ENCODE assay signal across 8 cellular contexts in the genomic region with DNA sequence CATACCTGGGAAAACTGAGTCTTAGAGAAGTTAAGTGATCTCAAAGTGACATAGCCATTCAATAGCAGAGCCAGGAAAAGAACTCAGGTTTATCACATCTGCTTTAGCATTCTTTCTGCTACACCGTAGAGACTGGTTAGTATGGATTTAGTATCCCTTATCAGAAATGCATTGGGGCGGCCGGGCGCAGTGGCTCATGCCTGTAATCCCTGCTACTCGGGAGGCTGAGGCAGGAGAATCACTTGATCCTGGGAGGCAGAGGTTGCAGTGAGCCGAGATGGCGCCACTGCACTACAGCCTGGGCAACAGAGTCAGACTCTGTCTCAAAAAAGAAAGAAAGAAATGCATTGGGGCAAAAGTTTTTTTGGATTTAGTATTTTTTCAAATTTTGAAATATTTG. TPM values are rescaled to one million over a fixed set of nuclear protein-coding genes. Genes with fewer than 3 reads are reported as not detected.
A peak's percentile ranks its signal among the peaks of the same experiment; 100 is the strongest.
DNase-seq lines count a peak whose midpoint lies in the region; ATAC-seq, FAIRE-seq and TF ChIP-seq lines count a peak whose summit lies in the region.
"Not testable (repeated sequence)": the region's sequence is repeated elsewhere in the genome, so short reads cannot be mapped to it uniquely, and the experiment has no call there.
"Had no signal": no experiment of that assay in that cellular context is flagged by ENCODE, and none has a peak within 500 bp of the region (broad histone marks: within the 10 kb centered on the region; RNA-seq: fewer than 3 reads in every experiment).

No MANE protein-coding gene starts in this region.

- BruUV-seq in HCT116 (replicated peaks; lab: Mats Ljungman, UMichigan): not testable (repeated sequence)

- RAD21 ChIA-PET in HCT116 (lab: Charles Lee; ENCODE audit: low non-redundant PET in 1 of 2, low total read pairs in 2 of 2, uncharacterized antibody in 2 of 2, unreplicated experiment in 2 of 2): not testable (repeated sequence)

- POLR2A ChIA-PET in A549 (lab: Yijun Ruan, JAX): interaction anchor here (2.3 kb wide), 1 partner anchor 31 kb away, joined by 8 read pairs; the partner anchor contains the start of genes BET1L and RIC8A
- POLR2A ChIA-PET in HCT116 (lab: Charles Lee); SK-N-SH (lab: Yijun Ruan, JAX): not testable (repeated sequence)

- not testable (repeated sequence) for H2AFZ ChIP-seq in HCT116 (ENCODE audit: low read depth, low read length, poor library complexity, severe bottlenecking); SK-N-SH (ENCODE audit: low read depth); neural progenitor cell (replicated peaks)

- H3F3A ChIP-seq in SK-N-SH (replicated peaks; ENCODE audit: insufficient read depth): not testable (repeated sequence)
- peaks cover 12% of the 10 kb centered on the region for H3F3A ChIP-seq in neural progenitor cell (ENCODE audit: low read depth)

- not testable (repeated sequence) for FAIRE-seq in A549 (lab: Jason Lieb, UNC)

- peaks cover 17% of the 10 kb centered on the region; the same call in 2 of the 3 replicates for H3K4me1 ChIP-seq in A549
- H3K4me1 ChIP-seq in HCT116 (ENCODE audit: control insufficient read depth in 1 of 2, insufficient read depth in 2 of 2, low read length in 2 of 2): peaks cover 6 to 20% of the 10 kb centered on the region in 2 experiments; a peak in 3 of 4 replicates
- H3K4me1 ChIP-seq in SK-N-SH (ENCODE audit: control insufficient read depth in 1 of 2, insufficient read depth in 2 of 2, low read depth in 1 of 2, low read length in 1 of 2): not testable (repeated sequence)
- peaks cover 12% of the 10 kb centered on the region for H3K4me1 ChIP-seq in neural progenitor cell

- not testable (repeated sequence) for H3K9me3 ChIP-seq in A549; HCT116 (ENCODE audit: control insufficient read depth in 1 of 2, insufficient read depth in 1 of 2, low read depth in 1 of 2, low read length in 2 of 2); SK-N-SH; neural progenitor cell (ENCODE audit: low read depth)

- H3K27ac Mint-ChIP-seq in activated naive CD4-positive, alpha-beta T cell treated with anti-CD3 and anti-CD28 coated beads for 36 hours: peak overlapping the region; percentile 19
- not testable (repeated sequence) for H3K27ac Mint-ChIP-seq in neural progenitor cell

- not testable (repeated sequence) for H4K20me1 ChIP-seq in HCT116 (ENCODE audit: insufficient read depth); SK-N-SH (ENCODE audit: insufficient read depth)
- H4K20me1 ChIP-seq in neural progenitor cell (ENCODE audit: low read depth): peaks cover 11% of the 10 kb centered on the region

- DNase-seq in A549 (ENCODE audit: low read depth in 1 of 2, low spot score in 1 of 2); HCT116 (ENCODE audit: low read depth, low spot score); SK-N-SH; activated naive CD4-positive, alpha-beta T cell treated with anti-CD3 and anti-CD28 coated beads for 36 hours; fibroblast of the aortic adventitia (ENCODE audit: low read depth); neural progenitor cell (ENCODE audit: low spot score): not testable (repeated sequence)

- H3K27me3 Mint-ChIP-seq in activated naive CD4-positive, alpha-beta T cell treated with anti-CD3 and anti-CD28 coated beads for 36 hours (ENCODE audit: low read depth); neural progenitor cell (ENCODE audit: insufficient read depth, low read depth): not testable (repeated sequence)

- H3K9me2 ChIP-seq in HCT116 (ENCODE audit: insufficient read depth); SK-N-SH: not testable (repeated sequence)

- H3K4me1 Mint-ChIP-seq in activated naive CD4-positive, alpha-beta T cell treated with anti-CD3 and anti-CD28 coated beads for 36 hours (ENCODE audit: low read depth): peaks cover 52% of the 10 kb centered on the region
- peaks cover 23% of the 10 kb centered on the region for H3K4me1 Mint-ChIP-seq in neural progenitor cell

- ATAC-seq in A549, HCT116: not testable (repeated sequence)

- peaks cover 69% of the 10 kb centered on the region for H3K79me2 ChIP-seq in HCT116 (ENCODE audit: insufficient read depth, low read length)
- H3K79me2 ChIP-seq in SK-N-SH (ENCODE audit: insufficient read depth): peaks cover 81% of the 10 kb centered on the region
- peaks cover 46% of the 10 kb centered on the region for H3K79me2 ChIP-seq in neural progenitor cell (ENCODE audit: low read depth)

- peak overlapping the region; percentile 99 for H3K4me2 ChIP-seq in A549
- peak overlapping the region; percentile 83 for H3K4me2 ChIP-seq in HCT116 (ENCODE audit: low read length)
- H3K4me2 ChIP-seq in SK-N-SH: peak overlapping the region; percentile 93
- peak overlapping the region; percentile 98 for H3K4me2 ChIP-seq in neural progenitor cell

- not testable (repeated sequence) for H3K9me3 Mint-ChIP-seq in activated naive CD4-positive, alpha-beta T cell treated with anti-CD3 and anti-CD28 coated beads for 36 hours; neural progenitor cell

- not testable (repeated sequence) for TF ChIP-seq EP300 in A549 (IDR thresholded peaks at IDR 0.05); SK-N-SH (IDR thresholded peaks at IDR 0.05; ENCODE audit: borderline replicate concordance in 1 of 2, low read depth in 1 of 2, low read length in 1 of 2)

- H3K27me3 ChIP-seq in HCT116 (ENCODE audit: insufficient read depth, low read length); SK-N-SH (ENCODE audit: insufficient read depth); neural progenitor cell: not testable (repeated sequence)

- H3K4me3 Mint-ChIP-seq in activated naive CD4-positive, alpha-beta T cell treated with anti-CD3 and anti-CD28 coated beads for 36 hours: peak overlapping the region; percentile 85
- peak overlapping the region; percentile 97 for H3K4me3 Mint-ChIP-seq in neural progenitor cell

- not testable (repeated sequence) for TF ChIP-seq RAD21 in A549 (conservative IDR thresholded peaks at IDR 0.05 in 1 of 2, IDR thresholded peaks at IDR 0.05 in 1 of 2); HCT116 (IDR thresholded peaks at IDR 0.05; ENCODE audit: low read depth); SK-N-SH (IDR thresholded peaks at IDR 0.05; ENCODE audit: low read length)

- not testable (repeated sequence) for H3K4me3 ChIP-seq in A549, neural progenitor cell
- H3K4me3 ChIP-seq in HCT116 (replicated peaks in 1 of 2; ENCODE audit: low read depth in 1 of 2, low read length in 2 of 2) (peak overlapping the region; percentile 76 to 87), SK-N-SH (ENCODE audit: low read depth in 2 of 2, low read length in 1 of 2) (peak overlapping the region in 1 of 2 experiments; percentile 95; a peak in 1 of 4 replicates), fibroblast of the aortic adventitia (ENCODE audit: low read depth, low read length) (peak overlapping the region; percentile 23)

- H3K9ac ChIP-seq in HCT116 (ENCODE audit: low read length) (peak overlapping the region; percentile 82), SK-N-SH (peak overlapping the region; percentile 94; the same call in 1 of the 2 replicates)
- H3K9ac ChIP-seq in neural progenitor cell: not testable (repeated sequence)

- 87% methylated on average over 7 of the region's 7 CpGs for WGBS in A549 (ENCODE audit: missing lambda C conversion rate)
- 91% methylated on average over 6 of the region's 7 CpGs for WGBS in SK-N-SH (ENCODE audit: low lambda C conversion rate)

- TF ChIP-seq CTCF in A549 (IDR thresholded peaks at IDR 0.05); HCT116 (IDR thresholded peaks at IDR 0.05 in 2 of 3, conservative IDR thresholded peaks at IDR 0.05 in 1 of 3; ENCODE audit: borderline replicate concordance in 1 of 3, insufficient read depth in 1 of 3, low read depth in 2 of 3, low read length in 2 of 3); SK-N-SH (IDR thresholded peaks at IDR 0.05); fibroblast of the aortic adventitia (IDR thresholded peaks at IDR 0.05; ENCODE audit: insufficient read depth, low read length); neural progenitor cell (IDR thresholded peaks at IDR 0.05): not testable (repeated sequence)

- H3K36me3 ChIP-seq in HCT116 (ENCODE audit: control insufficient read depth in 1 of 2, insufficient read depth in 2 of 2, low read length in 2 of 2): peaks cover 24 to 34% of the 10 kb centered on the region in 2 experiments; a peak in 3 of 4 replicates
- H3K36me3 ChIP-seq in SK-N-SH (replicated peaks in 1 of 2; ENCODE audit: control insufficient read depth in 1 of 2, insufficient read depth in 2 of 2, low read length in 1 of 2): peaks cover 32 to 33% of the 10 kb centered on the region in 2 experiments
- not testable (repeated sequence) for H3K36me3 ChIP-seq in neural progenitor cell

- TF ChIP-seq POLR2A in A549 (IDR thresholded peaks at IDR 0.05; ENCODE audit: low read length); HCT116 (IDR thresholded peaks at IDR 0.05; ENCODE audit: borderline replicate concordance, extremely low read depth, insufficient read depth, insufficient read length): not testable (repeated sequence)

- H3K36me3 Mint-ChIP-seq in activated naive CD4-positive, alpha-beta T cell treated with anti-CD3 and anti-CD28 coated beads for 36 hours (ENCODE audit: low read depth): peaks cover 28% of the 10 kb centered on the region
- H3K36me3 Mint-ChIP-seq in neural progenitor cell: peaks cover 13% of the 10 kb centered on the region

- CTCF ChIA-PET in A549 (lab: Yijun Ruan, JAX): interaction anchor here (1.4 to 4.8 kb wide), 3 partner anchors 13 to 209 kb away, joined by 7 to 40 read pairs (median 17); no protein-coding TSS in a partner anchor
- CTCF ChIA-PET in HCT116 (lab: Charles Lee): interaction anchor here (1.3 kb wide), 2 partner anchors 12 to 118 kb away, joined by 3 read pairs; no protein-coding TSS in a partner anchor
- CTCF ChIA-PET in SK-N-SH (lab: Yijun Ruan, JAX): interaction anchor here (3.5 kb wide), 1 partner anchor 12 kb away, joined by 17 read pairs; no protein-coding TSS in a partner anchor
- CTCF ChIA-PET in activated naive CD4-positive, alpha-beta T cell treated with anti-CD3 and anti-CD28 coated beads for 36 hours (lab: Charles Lee): interaction anchor here (2.1 kb wide), 1 partner anchor 11 kb away, joined by 28 read pairs; no protein-coding TSS in a partner anchor

- H3K27ac ChIP-seq in A549; HCT116 (ENCODE audit: low read depth, low read length); SK-N-SH (ENCODE audit: low read depth in 2 of 2, low read length in 1 of 2); neural progenitor cell: not testable (repeated sequence)

- intact Hi-C loops in HCT116 (cut with micrococcal nuclease): loop anchor here (5.0 kb wide), 2 partner anchors 49 to 214 kb away; partner anchors contain the start of genes PGGHG and PTDSS2
- intact Hi-C loops in activated naive CD4-positive, alpha-beta T cell treated with anti-CD3 and anti-CD28 coated beads for 36 hours (cut with micrococcal nuclease): loop anchor here (5.0 kb wide), 1 partner anchor 509 kb away; the partner anchor contains the start of gene TALDO1

RNA-seq across cellular contexts. Expression of gene PSMD13, which starts 1.6 kb away (rescaled TPM):
- polyA plus RNA-seq in A549 (2011; rRNA removed) (144 and 153 TPM in 2 replicates), A549 (2017; fragmentation: RNase III; extraction: RNeasy Plus Mini Kit Qiagen cat#74134 plus additional on column Dnase treatment) (198 to 215 TPM (median 198 TPM) in 3 replicates), SK-N-SH (2012; rRNA removed) (196 and 227 TPM in 2 replicates)
- polyA plus RNA-seq in A549 (2012; cell fraction: cytosol; rRNA removed): 153 and 180 TPM in 2 replicates
- 121 and 157 TPM in 2 replicates for polyA plus RNA-seq in A549 (2012; cell fraction: nucleus; rRNA removed)
- 67.3 and 71.2 TPM in 2 replicates for polyA minus RNA-seq in A549 (2011; rRNA and poly(A)+ RNA removed)
- total RNA-seq in HCT116 (2021; ENCODE audit: unreplicated experiment) (179 TPM), fibroblast of the aortic adventitia (ENCODE audit: low replicate concordance) (96.9 and 121 TPM in 2 replicates), neural progenitor cell (ENCODE audit: low replicate concordance) (90.6 and 106 TPM in 2 replicates)
- 146 and 190 TPM in 2 replicates for polyA plus RNA-seq in HCT116 (2012)
- polyA plus RNA-seq in SK-N-SH (2012; cell fraction: cytosol; rRNA removed): 193 and 211 TPM in 2 replicates
- polyA plus RNA-seq in SK-N-SH (2012; cell fraction: nucleus; rRNA removed): 229 and 300 TPM in 2 replicates
- 100 to 1,000 TPM; 206 to 210 TPM for total RNA-seq in activated naive CD4-positive, alpha-beta T cell treated with anti-CD3 and anti-CD28 coated beads for 36 hours

RNA-seq across cellular contexts. Expression of gene SIRT3, which starts 2.2 kb away (rescaled TPM):
- polyA plus RNA-seq in A549 (2011; rRNA removed) (18.4 and 22.3 TPM in 2 replicates), A549 (2017; fragmentation: RNase III; extraction: RNeasy Plus Mini Kit Qiagen cat#74134 plus additional on column Dnase treatment) (19.2 to 20.8 TPM (median 20.3 TPM) in 3 replicates), SK-N-SH (2012; rRNA removed) (34.4 and 40.1 TPM in 2 replicates)
- polyA plus RNA-seq in A549 (2012; cell fraction: cytosol; rRNA removed): 27.2 and 30.8 TPM in 2 replicates
- 58.0 and 84.3 TPM in 2 replicates for polyA plus RNA-seq in A549 (2012; cell fraction: nucleus; rRNA removed)
- 16.9 and 19.8 TPM in 2 replicates for polyA minus RNA-seq in A549 (2011; rRNA and poly(A)+ RNA removed)
- total RNA-seq in HCT116 (2021; ENCODE audit: unreplicated experiment) (17.9 TPM), fibroblast of the aortic adventitia (ENCODE audit: low replicate concordance) (4.2 and 8.2 TPM in 2 replicates), neural progenitor cell (ENCODE audit: low replicate concordance) (22.4 and 22.6 TPM in 2 replicates)
- 16.4 and 19.3 TPM in 2 replicates for polyA plus RNA-seq in HCT116 (2012)
- 16.1 and 20.4 TPM in 2 replicates for polyA plus RNA-seq in SK-N-SH (2012; cell fraction: cytosol; rRNA removed)
- 94.1 and 124 TPM in 2 replicates for polyA plus RNA-seq in SK-N-SH (2012; cell fraction: nucleus; rRNA removed)
- 10 to 100 TPM; 16.1 to 20.1 TPM for total RNA-seq in activated naive CD4-positive, alpha-beta T cell treated with anti-CD3 and anti-CD28 coated beads for 36 hours

RNA-seq across cellular contexts. Expression of gene RIC8A, which starts 30.8 kb away (rescaled TPM):
- polyA plus RNA-seq in A549 (2011; rRNA removed) (82.0 and 119 TPM in 2 replicates), A549 (2017; fragmentation: RNase III; extraction: RNeasy Plus Mini Kit Qiagen cat#74134 plus additional on column Dnase treatment) (101 to 111 TPM (median 108 TPM) in 3 replicates), SK-N-SH (2012; rRNA removed) (115 and 127 TPM in 2 replicates)
- 114 and 132 TPM in 2 replicates for polyA plus RNA-seq in A549 (2012; cell fraction: cytosol; rRNA removed)
- polyA plus RNA-seq in A549 (2012; cell fraction: nucleus; rRNA removed): 220 TPM in 2 replicates
- polyA minus RNA-seq in A549 (2011; rRNA and poly(A)+ RNA removed): 195 and 239 TPM in 2 replicates
- total RNA-seq in HCT116 (2021; ENCODE audit: unreplicated experiment) (75.2 TPM), fibroblast of the aortic adventitia (ENCODE audit: low replicate concordance) (135 and 148 TPM in 2 replicates), neural progenitor cell (ENCODE audit: low replicate concordance) (45.0 and 67.2 TPM in 2 replicates)
- polyA plus RNA-seq in HCT116 (2012): 46.9 and 51.6 TPM in 2 replicates
- polyA plus RNA-seq in SK-N-SH (2012; cell fraction: cytosol; rRNA removed): 57.2 and 79.5 TPM in 2 replicates
- 276 and 279 TPM in 2 replicates for polyA plus RNA-seq in SK-N-SH (2012; cell fraction: nucleus; rRNA removed)
- 10 to 100 TPM; 74.9 to 85.0 TPM for total RNA-seq in activated naive CD4-positive, alpha-beta T cell treated with anti-CD3 and anti-CD28 coated beads for 36 hours

RNA-seq across cellular contexts. Expression of gene BET1L, which starts 31.1 kb away (rescaled TPM):
- polyA plus RNA-seq in A549 (2011; rRNA removed): 44.5 and 54.0 TPM in 2 replicates
- polyA plus RNA-seq in A549 (2012; cell fraction: cytosol; rRNA removed): 38.5 and 53.0 TPM in 2 replicates
- 43.9 and 46.5 TPM in 2 replicates for polyA plus RNA-seq in A549 (2012; cell fraction: nucleus; rRNA removed)
- polyA plus RNA-seq in A549 (2017; fragmentation: RNase III; extraction: RNeasy Plus Mini Kit Qiagen cat#74134 plus additional on column Dnase treatment): 26.4 to 28.5 TPM (median 28.3 TPM) in 3 replicates
- 52.5 and 55.5 TPM in 2 replicates for polyA minus RNA-seq in A549 (2011; rRNA and poly(A)+ RNA removed)
- 49.1 TPM for total RNA-seq in HCT116 (2021; ENCODE audit: unreplicated experiment)
- 46.9 and 53.9 TPM in 2 replicates for polyA plus RNA-seq in HCT116 (2012)
- 56.9 and 67.5 TPM in 2 replicates for polyA plus RNA-seq in SK-N-SH (2012; rRNA removed)
- polyA plus RNA-seq in SK-N-SH (2012; cell fraction: cytosol; rRNA removed): 31.9 and 43.1 TPM in 2 replicates
- polyA plus RNA-seq in SK-N-SH (2012; cell fraction: nucleus; rRNA removed): 74.7 and 96.6 TPM in 2 replicates
- total RNA-seq in activated naive CD4-positive, alpha-beta T cell treated with anti-CD3 and anti-CD28 coated beads for 36 hours: 10 to 100 TPM; 50.4 to 51.6 TPM
- total RNA-seq in fibroblast of the aortic adventitia (ENCODE audit: low replicate concordance): 9.6 and 16.2 TPM in 2 replicates
- 13.1 and 16.8 TPM in 2 replicates for total RNA-seq in neural progenitor cell (ENCODE audit: low replicate concordance)

RNA-seq across cellular contexts. Expression of gene NLRP6, which starts 39.9 kb away (rescaled TPM):
- polyA plus RNA-seq in A549 (2011; rRNA removed) (0.03 TPM in 1 of 2 replicates, not detected in the other), A549 (2017; fragmentation: RNase III; extraction: RNeasy Plus Mini Kit Qiagen cat#74134 plus additional on column Dnase treatment) (not detected in 3 replicates), SK-N-SH (2012; rRNA removed) (not detected in 2 replicates)
- polyA plus RNA-seq in A549 (2012; cell fraction: cytosol; rRNA removed): 0.01 TPM in 1 of 2 replicates, not detected in the other
- 0.02 TPM in 2 replicates for polyA plus RNA-seq in A549 (2012; cell fraction: nucleus; rRNA removed)
- polyA minus RNA-seq in A549 (2011; rRNA and poly(A)+ RNA removed): not detected in 2 replicates
- total RNA-seq in HCT116 (2021; ENCODE audit: unreplicated experiment) (not detected), fibroblast of the aortic adventitia (ENCODE audit: low replicate concordance) (not detected in 2 replicates), neural progenitor cell (ENCODE audit: low replicate concordance) (not detected in 2 replicates)
- polyA plus RNA-seq in HCT116 (2012): 0.09 and 0.16 TPM in 2 replicates
- polyA plus RNA-seq in SK-N-SH (2012; cell fraction: cytosol; rRNA removed): not detected in 2 replicates
- 0.05 TPM in 1 of 2 replicates, not detected in the other for polyA plus RNA-seq in SK-N-SH (2012; cell fraction: nucleus; rRNA removed)
- 1 to 10 TPM; 1.2 to 1.5 TPM for total RNA-seq in activated naive CD4-positive, alpha-beta T cell treated with anti-CD3 and anti-CD28 coated beads for 36 hours
- total RNA-seq: dermis blood vessel endothelial cell, fibroblast of lung had no signal
- polyA plus RNA-seq: fibroblast of lung had no signal
